8 cellular contexts compared by ENCODE assay signal in the genomic region with DNA sequence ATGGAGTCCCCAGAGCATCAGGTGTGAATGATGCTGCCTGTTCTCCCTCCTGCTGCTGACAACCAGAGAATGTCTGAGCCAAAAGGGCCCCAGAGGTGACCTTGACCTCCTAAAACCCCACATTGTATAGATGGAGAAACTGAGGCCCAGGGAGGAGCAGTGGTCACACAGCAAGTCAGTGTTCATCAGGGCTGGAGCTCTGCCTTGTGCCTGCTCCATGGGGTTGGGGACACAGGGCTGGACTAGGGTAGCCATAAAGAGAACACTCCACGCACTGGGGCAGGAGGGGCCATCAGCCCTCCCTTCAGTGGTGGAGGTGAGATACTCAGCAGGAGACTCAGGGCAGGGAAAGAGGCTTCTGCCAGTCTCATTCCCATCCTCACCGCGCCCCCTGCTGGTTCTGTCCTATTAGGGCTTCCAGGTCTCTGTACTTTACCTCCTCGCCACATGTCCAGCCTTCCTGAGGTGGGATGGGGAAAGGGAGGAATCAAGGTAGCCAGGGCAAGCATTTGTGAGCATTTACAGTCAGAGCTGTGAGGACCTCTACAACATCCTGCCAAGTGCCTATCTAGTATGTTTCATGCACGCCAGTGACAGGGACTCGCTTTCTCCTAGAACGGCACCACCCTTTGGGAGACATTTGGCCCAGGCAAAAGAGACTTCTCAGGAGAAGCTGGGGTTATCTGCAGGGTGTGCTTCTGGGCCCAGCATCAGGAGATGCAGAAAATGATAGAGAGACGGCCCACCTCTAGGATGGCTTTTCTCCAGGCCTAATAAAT. TPM values are rescaled to one million over a fixed set of nuclear protein-coding genes. Genes with fewer than 3 reads are reported as not detected.
DNase-seq lines count a peak whose midpoint lies in the region; ATAC-seq and TF ChIP-seq lines count a peak whose summit lies in the region.

No MANE protein-coding gene starts in this region.

- TF ChIP-seq POLR2A in IMR-90 (IDR thresholded peaks at IDR 0.05; ENCODE audit: low read depth, low read length): no peak

- peak overlapping the region; percentile 73; the same call in 1 of the 2 replicates for H4K5ac ChIP-seq in IMR-90 (ENCODE audit: low read depth, low read length)

- no peaks in the 10 kb centered on the region for H3K27me3 Mint-ChIP-seq in activated naive CD8-positive, alpha-beta T cell treated with anti-CD3 and anti-CD28 coated beads, Interleukin-2, amount 50 U/mL, for 24 hours

- H3K4me3 Mint-ChIP-seq in activated naive CD8-positive, alpha-beta T cell treated with anti-CD3 and anti-CD28 coated beads, Interleukin-2, amount 50 U/mL, for 24 hours: no peak overlapping the region

- H3K4ac ChIP-seq in IMR-90 (ENCODE audit: low read depth, low read length): peak overlapping the region; percentile 80

- H4K8ac ChIP-seq in IMR-90 (ENCODE audit: low read depth in 2 of 2, low read length in 2 of 2): peak overlapping the region; percentile 21 to 91; a peak in 3 of 4 replicates

- H3K9me1 ChIP-seq in IMR-90 (ENCODE audit: insufficient read depth, low read length): peaks cover 11% of the 10 kb centered on the region

- TF ChIP-seq RAD21 in IMR-90 (IDR thresholded peaks at IDR 0.05; ENCODE audit: low read length): peak; percentile 73

- H3K14ac ChIP-seq in IMR-90 (replicated peaks; ENCODE audit: low read depth, low read length): peak overlapping the region; percentile 70

- peak overlapping the region; percentile 84 for H2AK5ac ChIP-seq in IMR-90 (ENCODE audit: low read depth, low read length)

- DNase-seq in DMS153 (lab: John Stamatoyannopoulos, UW): peak; percentile 1
- peak; percentile 78 for DNase-seq in IMR-90
- peak; percentile 33 for DNase-seq in SKM-1 treated with dmso at 0.1 percent for 144 hours (lab: John Stamatoyannopoulos, UW; ENCODE audit: unreplicated experiment)
- DNase-seq in activated naive CD8-positive, alpha-beta T cell treated with anti-CD3 and anti-CD28 coated beads, Interleukin-2, amount 50 U/mL, for 24 hours: peak; percentile 76
- peak; percentile 80 for DNase-seq in left cardiac atrium
- peak; percentile 85 for DNase-seq in sciatic nerve (ENCODE audit: low spot score)

- H3K4me1 Mint-ChIP-seq in activated naive CD8-positive, alpha-beta T cell treated with anti-CD3 and anti-CD28 coated beads, Interleukin-2, amount 50 U/mL, for 24 hours: peaks cover 6% of the 10 kb centered on the region

- WGBS in IMR-90 (ENCODE audit: extremely low coverage in 2 of 2, insufficient read length in 1 of 2), 2 experiments: no CpG with 5 or more reads among the region's 8 CpGs

- peak overlapping the region; percentile 89 for H2AK9ac ChIP-seq in IMR-90 (replicated peaks; ENCODE audit: low read depth, low read length, poor library complexity)

- peaks cover 14% of the 10 kb centered on the region for H3K4me1 ChIP-seq in IMR-90 (ENCODE audit: control insufficient read depth, insufficient read depth, low read length)

- POLR2A ChIA-PET in IMR-90 (lab: Charles Lee; ENCODE audit: unreplicated experiment): no interaction called here

- H3K9me3 ChIP-seq in IMR-90 (ENCODE audit: control insufficient read depth, insufficient read depth, low read length): no peaks in the 10 kb centered on the region

- H3K27ac Mint-ChIP-seq in activated naive CD8-positive, alpha-beta T cell treated with anti-CD3 and anti-CD28 coated beads, Interleukin-2, amount 50 U/mL, for 24 hours: no peak overlapping the region

- H4K20me1 ChIP-seq in IMR-90 (ENCODE audit: insufficient read depth, low read length): no peaks in the 10 kb centered on the region

- H3K23ac ChIP-seq in IMR-90 (ENCODE audit: low read depth, low read length): peak overlapping the region; percentile 1; the same call in 1 of the 2 replicates

- H2BK20ac ChIP-seq in IMR-90 (ENCODE audit: low read depth, low read length): peak overlapping the region; percentile 63; the same call in 1 of the 2 replicates

- no peak overlapping the region for H3K4me3 ChIP-seq in IMR-90 (ENCODE audit: insufficient read depth, low read depth, low read length)

- in situ Hi-C loops in IMR-90 (cut with MboI; ENCODE audit: low sequenced_read_pairs): no loop called here

- H3K27ac ChIP-seq in IMR-90 (ENCODE audit: insufficient read depth, low read length): peak overlapping the region; percentile 36; the same call in 1 of the 2 replicates

- intact Hi-C loops in IMR-90 (cut with micrococcal nuclease): loop anchor here (1.0 kb wide), 1 partner anchor 103 kb away; no protein-coding TSS in a partner anchor
- intact Hi-C loops in left cardiac atrium (cut with DNase I): loop anchor here (1.0 to 5.0 kb wide), 3 partner anchors 100 to 215 kb away; no protein-coding TSS in a partner anchor
- intact Hi-C loops in sciatic nerve (cut with DNase I): no loop called here

- peak overlapping the region; percentile 90; the same call in 2 of the 3 replicates for H2BK15ac ChIP-seq in IMR-90 (ENCODE audit: low read depth, low read length)

- CTCF ChIA-PET in IMR-90 (lab: Yijun Ruan, JAX): interaction anchor here (0.8 to 1.8 kb wide), 4 partner anchors 9 to 173 kb away, joined by 3 to 6 read pairs (median 4); no protein-coding TSS in a partner anchor

- no peaks in the 10 kb centered on the region for H3K9me3 Mint-ChIP-seq in activated naive CD8-positive, alpha-beta T cell treated with anti-CD3 and anti-CD28 coated beads, Interleukin-2, amount 50 U/mL, for 24 hours

- H2BK5ac ChIP-seq in IMR-90 (ENCODE audit: low read depth, low read length, poor library complexity, severe bottlenecking): peak overlapping the region; percentile 80

- ATAC-seq in IMR-90 (ENCODE audit: low read depth) (peak; percentile 86), left cardiac atrium (peak; percentile 76 to 80), sciatic nerve (peak; percentile 55), HG02763 (IDR thresholded peaks at IDR 0.05; ENCODE audit: unreplicated experiment) (no peak), HG03095 (IDR thresholded peaks at IDR 0.05; ENCODE audit: unreplicated experiment) (no peak)
- peak; percentile 62 for ATAC-seq in activated naive CD8-positive, alpha-beta T cell treated with anti-CD3 and anti-CD28 coated beads, Interleukin-2, amount 50 U/mL, for 24 hours

- peak overlapping the region; percentile 84 for H2BK120ac ChIP-seq in IMR-90 (ENCODE audit: low read depth, low read length)

- no peaks in the 10 kb centered on the region for H3K79me1 ChIP-seq in IMR-90 (ENCODE audit: low read depth in 1 of 2, low read length in 2 of 2)

- H2AFZ ChIP-seq in IMR-90 (replicated peaks; ENCODE audit: low read length, poor library complexity): peak overlapping the region; percentile 92

- H3K9ac ChIP-seq in IMR-90 (ENCODE audit: low read depth, low read length): no peak overlapping the region

- no TSS peak for BruUV-seq in IMR-90 (replicated peaks; lab: Mats Ljungman, UMichigan)

- H3K36me3 ChIP-seq in IMR-90 (ENCODE audit: control insufficient read depth, insufficient read depth, low read length): no peaks in the 10 kb centered on the region

- peaks cover 9% of the 10 kb centered on the region for H3K27me3 ChIP-seq in IMR-90 (ENCODE audit: control insufficient read depth, insufficient read depth, low read length)

- dilution Hi-C loops in IMR-90 (cut with HindIII; ENCODE audit: low sequenced_read_pairs, unreplicated experiment): no loop called here

- H3K18ac ChIP-seq in IMR-90 (ENCODE audit: low read depth, low read length): peak overlapping the region; percentile 82

- no peak overlapping the region for H3K56ac ChIP-seq in IMR-90 (ENCODE audit: extremely low read depth, insufficient read depth, low read length)

- H3K36me3 Mint-ChIP-seq in activated naive CD8-positive, alpha-beta T cell treated with anti-CD3 and anti-CD28 coated beads, Interleukin-2, amount 50 U/mL, for 24 hours (ENCODE audit: low read depth): no peaks in the 10 kb centered on the region

- no peak overlapping the region for H3K4me2 ChIP-seq in IMR-90 (ENCODE audit: low read depth, low read length)

- peak; percentile 83 for TF ChIP-seq CTCF in IMR-90 (conservative IDR thresholded peaks at IDR 0.05; ENCODE audit: low read depth, low read length)

- peak overlapping the region; percentile 46 for H4K91ac ChIP-seq in IMR-90 (ENCODE audit: insufficient read depth, low read depth, low read length)

TF ChIP-seq in IMR-90, 13 proteins besides CTCF, POLR2A, EP300 and RAD21:
- no peak for TF ChIP-seq NFE2L2 (IDR thresholded peaks at IDR 0.05; ENCODE audit: low read depth, low read length)
- TF ChIP-seq SMC3 (IDR thresholded peaks at IDR 0.05; ENCODE audit: low read depth, low read length): peak; percentile 80
- no peak for TF ChIP-seq CHD1 (IDR thresholded peaks at IDR 0.05; ENCODE audit: low read depth, low read length)
- TF ChIP-seq, protein P1, sequence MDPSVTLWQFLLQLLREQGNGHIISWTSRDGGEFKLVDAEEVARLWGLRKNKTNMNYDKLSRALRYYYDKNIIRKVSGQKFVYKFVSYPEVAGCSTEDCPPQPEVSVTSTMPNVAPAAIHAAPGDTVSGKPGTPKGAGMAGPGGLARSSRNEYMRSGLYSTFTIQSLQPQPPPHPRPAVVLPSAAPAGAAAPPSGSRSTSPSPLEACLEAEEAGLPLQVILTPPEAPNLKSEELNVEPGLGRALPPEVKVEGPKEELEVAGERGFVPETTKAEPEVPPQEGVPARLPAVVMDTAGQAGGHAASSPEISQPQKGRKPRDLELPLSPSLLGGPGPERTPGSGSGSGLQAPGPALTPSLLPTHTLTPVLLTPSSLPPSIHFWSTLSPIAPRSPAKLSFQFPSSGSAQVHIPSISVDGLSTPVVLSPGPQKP (IDR thresholded peaks at IDR 0.05; ENCODE audit: borderline replicate concordance, low read depth, low read length): no peak
- no peak for TF ChIP-seq RCOR1 (IDR thresholded peaks at IDR 0.05; ENCODE audit: insufficient replicate concordance, low read length)
TF ChIP-seq in IMR-90: peak in this region for 1.

RNA-seq across cellular contexts. Expression of a gene that starts 43.2 kb away (rescaled TPM):
- 8.3 and 10.6 TPM in 2 replicates for total RNA-seq in IMR-90 (2012; rRNA removed)
- 5.1 and 5.5 TPM in 2 replicates for polyA plus RNA-seq in IMR-90 (2012; rRNA removed)
- polyA plus RNA-seq in IMR-90 (2012; cell fraction: cytosol; rRNA removed): 2.8 and 3.4 TPM in 2 replicates
- polyA plus RNA-seq in IMR-90 (2012; cell fraction: nucleus; rRNA removed; ENCODE audit: low replicate concordance): 18.9 and 19.2 TPM in 2 replicates
- 1 to 10 TPM; 4.8 to 6.6 TPM for total RNA-seq in left cardiac atrium
- total RNA-seq in sciatic nerve: 7.5 TPM

Comparison
In these comparisons a context has a peak if more than half of its experiments do, and no peak if none do; other contexts are left out.
1. DNase-seq: peak in every context shown above with its lines; median percentile 85 in sciatic nerve; 80 in left cardiac atrium; 78 in IMR-90; 76 in activated naive CD8-positive, alpha-beta T cell treated with anti-CD3 and anti-CD28 coated beads, Interleukin-2, amount 50 U/mL, for 24 hours; 33 in SKM-1 treated with dmso at 0.1 percent for 144 hours; 1 in DMS153.
2. ATAC-seq: peak in IMR-90 (single experiment), activated naive CD8-positive, alpha-beta T cell treated with anti-CD3 and anti-CD28 coated beads, Interleukin-2, amount 50 U/mL, for 24 hours (single experiment), left cardiac atrium (2 of 2) and sciatic nerve (single experiment); none in HG02763 (single experiment) and HG03095 (single experiment).